8 cellular contexts compared by ENCODE assay signal in genomic region chr3:138834359-138835176, GRCh38. TPM values are rescaled to one million over a fixed set of nuclear protein-coding genes. Genes with fewer than 3 reads are reported as not detected.
DNase-seq lines count a peak whose midpoint lies in the region; ATAC-seq and TF ChIP-seq lines count a peak whose summit lies in the region.

Gene PIK3CB (minus strand): TSS chr3:138834928. CDS start chr3:138759343, 75,585 bp downstream.

- H4K20me1 ChIP-seq in BLaER1 treated with 17β-estradiol and CSF1 and Interleukin-3, amounts not matched to agents 10 nM and 100 nM, result peaks cover 0 to 11% (median 0%) of the 10 kb centered on the region in 11 experiments; a peak in 6 of 22 replicates

- ATAC-seq in HG03460 (IDR thresholded peaks at IDR 0.05; ENCODE audit: unreplicated experiment), result peak; percentile 91
- peak; percentile 98 for ATAC-seq in lower lobe of right lung

- TF ChIP-seq CTCF in lower lobe of right lung (IDR thresholded peaks at IDR 0.05), result peak; percentile 39

- peak within 1 kb of the TSS; percentile 78 to 94 (median 88) for H3K27ac ChIP-seq in BLaER1 treated with 17β-estradiol and CSF1 and Interleukin-3, amounts not matched to agents 10 nM and 100 nM
- peak within 1 kb of the TSS; percentile 98 for H3K27ac ChIP-seq in lower lobe of right lung

- DNase-seq in GM19240 (ENCODE audit: insufficient read length, low spot score), result peak; percentile 86
- DNase-seq in NCI-H748 (lab: John Stamatoyannopoulos, UW; ENCODE audit: unreplicated experiment), result peak; percentile 88
- DNase-seq in activated CD4-positive, alpha-beta T cell treated with anti-CD3 and anti-CD28 coated beads, Interleukin-2, amount 50 U/mL, for 48 hours, result peak; percentile 87 to 89
- peak; percentile 89 for DNase-seq in dermis blood vessel endothelial cell
- peak; percentile 94 for DNase-seq in lower lobe of right lung
- DNase-seq in stimulated activated CD4-positive, alpha-beta T cell treated with anti-CD3 and anti-CD28 coated beads, TNF-alpha, amount 100 ng/mL, for 24 hours (ENCODE audit: low read depth in 3 of 3), result peak; percentile 77 to 86 (median 81)

- intact Hi-C loops in lower lobe of right lung (cut with DNase I), result no loop called here

- peak within 1 kb of the TSS; percentile 80 to 100 (median 96) for H3K4me3 ChIP-seq in BLaER1 treated with 17β-estradiol and CSF1 and Interleukin-3, amounts not matched to agents 10 nM and 100 nM
- H3K4me3 ChIP-seq in lower lobe of right lung, result peak within 1 kb of the TSS; percentile 96

- peak within 1 kb of the TSS; percentile 79 to 97 (median 90) for H3K4me2 ChIP-seq in BLaER1 treated with 17β-estradiol and CSF1 and Interleukin-3, amounts not matched to agents 10 nM and 100 nM

- peak within 1 kb of the TSS; percentile 77 to 97 (median 90) for H3K9ac ChIP-seq in BLaER1 treated with 17β-estradiol and CSF1 and Interleukin-3, amounts not matched to agents 10 nM and 100 nM

- peaks cover 0 to 31% (median 25%) of the 10 kb centered on the region in 11 experiments; a peak in 17 of 22 replicates for H3K9me3 ChIP-seq in BLaER1 treated with 17β-estradiol and CSF1 and Interleukin-3, amounts not matched to agents 10 nM and 100 nM (replicated peaks in 1 of 11)
- H3K9me3 ChIP-seq in lower lobe of right lung, result no peaks in the 10 kb centered on the region

- H3K4me1 ChIP-seq in BLaER1 treated with 17β-estradiol and CSF1 and Interleukin-3, amounts not matched to agents 10 nM and 100 nM, result peaks cover 19 to 25% (median 21%) of the 10 kb centered on the region in 10 experiments
- peaks cover 16% of the 10 kb centered on the region for H3K4me1 ChIP-seq in lower lobe of right lung

- no peaks in the 10 kb centered on the region for H3K27me3 ChIP-seq in BLaER1 treated with 17β-estradiol and CSF1 and Interleukin-3, amounts not matched to agents 10 nM and 100 nM
- no peaks in the 10 kb centered on the region for H3K27me3 ChIP-seq in lower lobe of right lung (ENCODE audit: low read depth)

- H3K36me3 ChIP-seq in BLaER1 treated with 17β-estradiol and CSF1 and Interleukin-3, amounts not matched to agents 10 nM and 100 nM, result peaks cover 0 to 24% (median 16%) of the 10 kb centered on the region in 11 experiments; a peak in 10 of 22 replicates
- no peaks in the 10 kb centered on the region for H3K36me3 ChIP-seq in lower lobe of right lung

RNA-seq across cellular contexts. Expression of gene PIK3CB, which starts in this region (rescaled TPM):
- total RNA-seq in dermis blood vessel endothelial cell (16.7 and 33.4 TPM in 2 replicates), lower lobe of right lung (44.6 TPM)

Comparison
In these comparisons a context has a peak if more than half of its experiments do, and no peak if none do; other contexts are left out.
1. Peak in every context shown above with its lines: DNase-seq, ATAC-seq, H3K4me3 ChIP-seq and H3K27ac ChIP-seq.